In genomic region chr1:67133177-67133576, GRCh38 we compare ENCODE assay signal across 33 cellular contexts. TPM values are rescaled to one million over a fixed set of nuclear protein-coding genes. Genes with fewer than 3 reads are reported as not detected.
"Had no signal": no experiment of that assay in that cellular context is flagged by ENCODE, and none has a peak within 500 bp of the region (broad histone marks: within the 10 kb centered on the region; RNA-seq: fewer than 3 reads in every experiment).

No MANE protein-coding gene starts in this region.

- DNase-seq: hypothalamus; immature natural killer cell; kidney; left colon; left lung; mesendoderm; midbrain; mucosa of descending colon; naive thymus-derived CD4-positive, alpha-beta T cell; ovary; right lobe of liver; stimulated activated CD4-positive, alpha-beta T cell treated with anti-CD3 and anti-CD28 coated beads, Interleukin-12 subunit alpha, Interleukin-12 subunit beta, amount 100 ng/mL, for 4 hours; stimulated activated CD4-positive, alpha-beta T cell treated with anti-CD3 and anti-CD28 coated beads, Interleukin-15, amount 100 ng/mL, for 24 hours; stimulated activated CD4-positive, alpha-beta T cell treated with anti-CD3 and anti-CD28 coated beads, Interleukin-2, amount 100 ng/mL, for 24 hours; stimulated activated CD4-positive, alpha-beta T cell treated with anti-CD3 and anti-CD28 coated beads, Interleukin-4, amount 100 ng/mL, for 1 hour; stimulated activated naive B cell treated with anti-CD40 and anti-IgM and Interleukin-4, amounts not matched to agents 10 μg/mL and 1 μg/mL and 100 μg/mL, for 72 hours; stimulated activated naive CD8-positive, alpha-beta T cell treated with anti-CD3 and anti-CD28 coated beads, Interleukin-15, Interleukin-2, amounts not matched to agents 100 U/mL and 50 U/mL, for 24 hours; stomach; tibial artery; trophoblast cell; upper lobe of right lung had no signal

- H3K36me3 Mint-ChIP-seq: immature natural killer cell; natural killer cell treated with Interleukin-12 subunit alpha and Interleukin-12 subunit beta and Interleukin-15 and Interleukin-18, amount 100 ng/mL, for 72 hours had no signal

- H3K27ac ChIP-seq: left lung, ovary, right atrium auricular region, right lobe of liver, stomach, thoracic aorta, tibial artery, upper lobe of right lung had no signal

- H3K4me1 ChIP-seq: upper lobe of right lung had no signal

- H3K27ac Mint-ChIP-seq: immature natural killer cell; natural killer cell treated with Interleukin-12 subunit alpha and Interleukin-12 subunit beta and Interleukin-15 and Interleukin-18, amount 100 ng/mL, for 72 hours; progenitor cell of endocrine pancreas; stimulated activated naive B cell treated with anti-CD40 and anti-IgM and Interleukin-4, amounts not matched to agents 10 μg/mL and 1 μg/mL and 100 μg/mL, for 72 hours had no signal

- H3K27me3 Mint-ChIP-seq: progenitor cell of endocrine pancreas had no signal

- ATAC-seq: left colon; left lung; mucosa of descending colon; naive thymus-derived CD4-positive, alpha-beta T cell; natural killer cell treated with Interleukin-12 subunit alpha and Interleukin-12 subunit beta and Interleukin-15 and Interleukin-18, amount 100 ng/mL, for 72 hours; right lobe of liver; stimulated activated naive B cell treated with anti-CD40 and anti-IgM and Interleukin-4, amounts not matched to agents 10 μg/mL and 1 μg/mL and 100 μg/mL, for 72 hours; stimulated activated naive CD8-positive, alpha-beta T cell treated with anti-CD3 and anti-CD28 coated beads, Interleukin-15, Interleukin-2, amounts not matched to agents 100 U/mL and 50 U/mL, for 24 hours; upper lobe of right lung had no signal

- H3K9me3 ChIP-seq: left lung, mucosa of descending colon, ovary, right atrium auricular region, right lobe of liver, stomach, thoracic aorta, tibial artery, upper lobe of right lung had no signal

- H3K27me3 ChIP-seq: ovary, right atrium auricular region, right lobe of liver, stomach, tibial artery, upper lobe of right lung had no signal

- H3K4me3 ChIP-seq: left lung, lung, mucosa of descending colon, ovary, right atrium auricular region, right lobe of liver, stomach, thoracic aorta, tibial artery, upper lobe of right lung had no signal

- H3K9me3 Mint-ChIP-seq: immature natural killer cell; naive thymus-derived CD4-positive, alpha-beta T cell; natural killer cell treated with Interleukin-12 subunit alpha and Interleukin-12 subunit beta and Interleukin-15 and Interleukin-18, amount 100 ng/mL, for 72 hours; stimulated activated naive B cell treated with anti-CD40 and anti-IgM and Interleukin-4, amounts not matched to agents 10 μg/mL and 1 μg/mL and 100 μg/mL, for 72 hours had no signal

- H3K4me3 Mint-ChIP-seq: natural killer cell treated with Interleukin-12 subunit alpha and Interleukin-12 subunit beta and Interleukin-15 and Interleukin-18, amount 100 ng/mL, for 72 hours; stimulated activated naive B cell treated with anti-CD40 and anti-IgM and Interleukin-4, amounts not matched to agents 10 μg/mL and 1 μg/mL and 100 μg/mL, for 72 hours had no signal

- H3K36me3 ChIP-seq: left lung, ovary, right atrium auricular region, right lobe of liver, stomach, thoracic aorta, tibial artery, upper lobe of right lung had no signal

RNA-seq across cellular contexts. Expression of gene C1orf141, which starts 1.6 kb away (rescaled TPM):
- total RNA-seq: kidney; left colon; liver; mucosa of descending colon; myocyte; naive thymus-derived CD4-positive, alpha-beta T cell; omental fat pad; progenitor cell of endocrine pancreas; pulmonary artery endothelial cell; renal cortical epithelial cell; right atrium auricular region; right lobe of liver; skeletal muscle tissue; stomach; thoracic aorta; upper lobe of right lung had no signal
- polyA plus RNA-seq: immature natural killer cell; liver; naive thymus-derived CD4-positive, alpha-beta T cell; neural cell; stomach had no signal

RNA-seq across cellular contexts. Expression of gene IL23R, which starts 33.1 kb away (rescaled TPM):
- total RNA-seq: myocyte, ovary, progenitor cell of endocrine pancreas, pulmonary artery endothelial cell, renal cortical epithelial cell, right atrium auricular region, skeletal muscle tissue, thoracic aorta had no signal
- polyA plus RNA-seq: liver, neural cell, stomach had no signal
